In the genomic region with DNA sequence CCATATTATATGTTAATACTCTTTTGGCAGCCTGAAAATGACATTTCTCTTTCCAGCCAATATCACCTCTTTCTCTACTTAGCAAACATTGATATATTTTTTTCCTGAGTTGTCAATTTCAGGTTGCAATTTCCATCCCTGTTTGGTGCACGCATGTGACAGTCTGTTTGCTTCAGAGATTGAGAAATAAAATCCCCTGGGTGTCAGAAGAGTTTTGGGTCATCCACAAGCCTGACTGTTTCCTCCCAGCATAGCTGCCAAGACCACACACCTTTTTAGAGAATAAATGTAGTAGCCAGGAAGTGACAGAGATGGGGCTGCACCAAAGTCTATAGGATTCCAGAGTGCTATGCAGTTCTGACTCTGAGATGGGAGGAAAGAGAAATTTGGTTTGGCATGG, we compare ENCODE assay signal across 28 cellular contexts.
A peak's percentile ranks its signal among the peaks of the same experiment; 100 is the strongest.
DNase-seq lines count a peak whose midpoint lies in the region; ATAC-seq, FAIRE-seq and TF ChIP-seq lines count a peak whose summit lies in the region.
"Had no signal": no experiment of that assay in that cellular context is flagged by ENCODE, and none has a peak within 500 bp of the region (broad histone marks: within the 10 kb centered on the region; RNA-seq: fewer than 3 reads in every experiment).

No MANE protein-coding gene starts in this region.

- no peaks in the 10 kb centered on the region for H4K20me1 ChIP-seq in HepG2 (ENCODE audit: insufficient read depth, low read length)
- H4K20me1 ChIP-seq: BLaER1 had no signal

- H3K9me3 ChIP-seq in liver (ENCODE audit: control insufficient read depth in 4 of 4, low read length in 3 of 4), result no peaks in the 10 kb centered on the region
- no peaks in the 10 kb centered on the region for H3K9me3 ChIP-seq in HepG2 (ENCODE audit: low read length)
- no peaks in the 10 kb centered on the region for H3K9me3 ChIP-seq in ovary
- H3K9me3 ChIP-seq: BE2C, BLaER1 had no signal

- no peaks in the 10 kb centered on the region for H3K4me1 Mint-ChIP-seq in chondrocyte (ENCODE audit: low read depth)
- H3K4me1 Mint-ChIP-seq: CD4-positive, alpha-beta memory T cell; CD4-positive, CD25-positive, alpha-beta regulatory T cell; CD8-positive, alpha-beta memory T cell had no signal

- TF ChIP-seq RAD21 in liver (IDR thresholded peaks at IDR 0.05) (peak; percentile 4 to 26), HepG2 (CRISPR knock-in tag; IDR thresholded peaks at IDR 0.05) (no peak)

- ATAC-seq in HepG2 (no peak), left lobe of liver (peak; percentile 30)
- ATAC-seq: GM12878 had no signal

- peaks cover 5% of the 10 kb centered on the region for H3K9me3 Mint-ChIP-seq in chondrocyte (ENCODE audit: low read depth)

- no peak for TF ChIP-seq POLR2A in HepG2 (IDR thresholded peaks at IDR 0.05; ENCODE audit: insufficient read depth in 1 of 2, low read depth in 2 of 2, low read length in 2 of 2)
- TF ChIP-seq POLR2A in ovary (IDR thresholded peaks at IDR 0.05), result no peak

- H3K9ac ChIP-seq in liver (ENCODE audit: low read depth in 1 of 2, low read length in 2 of 2) (no peak overlapping the region), HepG2 (ENCODE audit: insufficient read depth, low read depth, low read length) (no peak overlapping the region)
- H3K9ac ChIP-seq: BLaER1 had no signal

- no peak overlapping the region for H3K4me3 ChIP-seq in liver (ENCODE audit: low read depth in 1 of 3, low read length in 3 of 3)
- no peak overlapping the region for H3K4me3 ChIP-seq in HepG2 (replicated peaks in 1 of 3; ENCODE audit: insufficient read depth in 1 of 3, low read depth in 2 of 3, low read length in 3 of 3)
- no peak overlapping the region for H3K4me3 ChIP-seq in ovary
- H3K4me3 ChIP-seq: BLaER1, GM12878 had no signal

- DNase-seq in HepG2 (ENCODE audit: low spot score) (no peak), NCI-H69 (lab: John Stamatoyannopoulos, UW) (peak; percentile 44), left lobe of liver (ENCODE audit: low spot score) (no peak), ovary (no peak), NCI-H1417 (lab: John Stamatoyannopoulos, UW) (no peak), chondrocyte (ENCODE audit: low spot score) (no peak)
- DNase-seq: 8988T; ACHN; BE2C; C1 segment of cervical spinal cord; CD4-positive, alpha-beta memory T cell; CD4-positive, CD25-positive, alpha-beta regulatory T cell; CD8-positive, alpha-beta memory T cell; COR-L47; DMS 273 treated with DMSO at 0.1 percent for 48 hours; DMS153; DMS53; DMS79; DND-41; EL; GDM1 had no signal

- 31% methylated on average over 1 of the region's 1 CpG for WGBS in liver
- WGBS in HepG2 (ENCODE audit: low lambda C conversion rate), result 0% methylated on average over 1 of the region's 1 CpG
- WGBS in ovary, 3 donors, result 60 to 67% (median 61%) methylated on average over 1 of the region's 1 CpG

- in situ Hi-C loops in HepG2 (cut with HindIII; ENCODE audit: extremely low pct_ligation_motif_present, low pct_unique_long_range_greater_than_20kb), result no loop called here

- peak overlapping the region in 1 of 2 donors; percentile 9 for H3K27ac ChIP-seq in liver (ENCODE audit: low read depth in 1 of 2, low read length in 2 of 2)
- no peak overlapping the region for H3K27ac ChIP-seq in HepG2 (ENCODE audit: extremely low read length, insufficient read depth, low read length)
- no peak overlapping the region for H3K27ac ChIP-seq in ovary
- H3K27ac ChIP-seq: BLaER1 had no signal

- H3K27me3 ChIP-seq in liver (ENCODE audit: control insufficient read depth in 4 of 4, insufficient read depth in 4 of 4, low read length in 3 of 4) (no peaks in the 10 kb centered on the region), HepG2 (ENCODE audit: control insufficient read depth in 1 of 2, insufficient read depth in 2 of 2, low read length in 2 of 2) (no peaks in the 10 kb centered on the region; a peak in 1 of 5 replicates), ovary (no peaks in the 10 kb centered on the region)
- H3K27me3 ChIP-seq: BE2C, BLaER1 had no signal

- H3K4me2 ChIP-seq in HepG2 (ENCODE audit: low read depth, low read length), result no peak overlapping the region
- H3K4me2 ChIP-seq: BLaER1 had no signal

- H3K4me3 Mint-ChIP-seq in chondrocyte (ENCODE audit: unreplicated experiment), result no peak overlapping the region
- H3K4me3 Mint-ChIP-seq: CD4-positive, alpha-beta memory T cell; CD4-positive, CD25-positive, alpha-beta regulatory T cell; CD8-positive, alpha-beta memory T cell had no signal

- H2AFZ ChIP-seq in HepG2 (ENCODE audit: low read length), result no peak overlapping the region

- TF ChIP-seq CTCF in liver (IDR thresholded peaks at IDR 0.05; ENCODE audit: low read depth, low read length, missing input control) (no peak), HepG2 (CRISPR knock-in tag; IDR thresholded peaks at IDR 0.05) (no peak), ovary (IDR thresholded peaks at IDR 0.05) (no peak), chondrocyte (IDR thresholded peaks at IDR 0.05) (no peak)

- CTCF ChIA-PET in HepG2 (lab: Yijun Ruan, JAX; ENCODE audit: low intra/inter-chr PET ratio, low total read pairs), result no interaction called here

- H3K27ac Mint-ChIP-seq in chondrocyte (ENCODE audit: unreplicated experiment), result no peak overlapping the region
- H3K27ac Mint-ChIP-seq: CD14-positive monocyte; CD4-positive, alpha-beta memory T cell; CD4-positive, CD25-positive, alpha-beta regulatory T cell; CD8-positive, alpha-beta memory T cell had no signal

- intact Hi-C loops in HepG2 (cut with micrococcal nuclease; ENCODE audit: unreplicated experiment), result no loop called here
- intact Hi-C loops in ovary (cut with DNase I), result no loop called here

- no peak for FAIRE-seq in HepG2 (lab: Jason Lieb, UNC)
- FAIRE-seq: A204.1, GM12878, GM12892, GM18507 had no signal

- H3K27me3 Mint-ChIP-seq in chondrocyte (ENCODE audit: low read depth), result peaks cover 35% of the 10 kb centered on the region
- H3K27me3 Mint-ChIP-seq: CD4-positive, alpha-beta memory T cell had no signal

- no peak for TF ChIP-seq EP300 in HepG2 (IDR thresholded peaks at IDR 0.05; ENCODE audit: low read depth in 2 of 2, low read length in 2 of 2)
- no peak for TF ChIP-seq EP300 in HepG2 (CRISPR knock-in tag; IDR thresholded peaks at IDR 0.05; ENCODE audit: borderline replicate concordance)
- TF ChIP-seq EP300 in ovary (IDR thresholded peaks at IDR 0.05), result no peak

- no peaks in the 10 kb centered on the region for H3K79me2 ChIP-seq in HepG2 (ENCODE audit: insufficient read depth, low read length)

- H3K36me3 ChIP-seq in liver (ENCODE audit: control insufficient read depth in 4 of 4, insufficient read depth in 3 of 4, low read depth in 1 of 4, low read length in 3 of 4), result no peaks in the 10 kb centered on the region
- no peaks in the 10 kb centered on the region for H3K36me3 ChIP-seq in HepG2 (replicated peaks in 1 of 2; ENCODE audit: control insufficient read depth in 1 of 2, insufficient read depth in 2 of 2, low read length in 2 of 2)
- no peaks in the 10 kb centered on the region for H3K36me3 ChIP-seq in ovary
- H3K36me3 ChIP-seq: BE2C, BLaER1 had no signal

- H3K36me3 Mint-ChIP-seq in chondrocyte (ENCODE audit: low read depth), result no peaks in the 10 kb centered on the region
- H3K36me3 Mint-ChIP-seq: CD4-positive, alpha-beta memory T cell; CD4-positive, CD25-positive, alpha-beta regulatory T cell; CD8-positive, alpha-beta memory T cell had no signal

- POLR2A ChIA-PET in HepG2 (lab: Yijun Ruan, JAX), result no interaction called here

- H3K4me1 ChIP-seq in liver (ENCODE audit: control insufficient read depth in 4 of 4, insufficient read depth in 4 of 4, low read length in 3 of 4), result peaks cover 10 to 48% (median 41%) of the 10 kb centered on the region in 4 donors
- H3K4me1 ChIP-seq in HepG2 (ENCODE audit: insufficient read depth, low read length), result peaks cover 7% of the 10 kb centered on the region; the same call in 1 of the 2 replicates
- H3K4me1 ChIP-seq in ovary (ENCODE audit: insufficient read depth), result no peaks in the 10 kb centered on the region
- H3K4me1 ChIP-seq: BE2C, BLaER1 had no signal

- BruUV-seq in HepG2 (replicated peaks; lab: Mats Ljungman, UMichigan), result no TSS peak

TF ChIP-seq in liver, 16 proteins besides CTCF, POLR2A, EP300 and RAD21 (continues in another document):
- TF ChIP-seq FOXA2 (IDR thresholded peaks at IDR 0.05) (no peak), NR2F2 (IDR thresholded peaks at IDR 0.05) (no peak), HNF4G (IDR thresholded peaks at IDR 0.05) (no peak), TAF1 (conservative IDR thresholded peaks at IDR 0.05) (no peak), EGR1 (IDR thresholded peaks at IDR 0.05; ENCODE audit: low read depth in 2 of 2) (peak in 1 of 2 donors; percentile 23), RXRA (IDR thresholded peaks at IDR 0.05) (peak; percentile 48 to 57)
- TF ChIP-seq, protein P1, sequence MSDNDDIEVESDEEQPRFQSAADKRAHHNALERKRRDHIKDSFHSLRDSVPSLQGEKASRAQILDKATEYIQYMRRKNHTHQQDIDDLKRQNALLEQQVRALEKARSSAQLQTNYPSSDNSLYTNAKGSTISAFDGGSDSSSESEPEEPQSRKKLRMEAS (IDR thresholded peaks at IDR 0.05), result peak; percentile 36
- TF ChIP-seq, protein P2, sequence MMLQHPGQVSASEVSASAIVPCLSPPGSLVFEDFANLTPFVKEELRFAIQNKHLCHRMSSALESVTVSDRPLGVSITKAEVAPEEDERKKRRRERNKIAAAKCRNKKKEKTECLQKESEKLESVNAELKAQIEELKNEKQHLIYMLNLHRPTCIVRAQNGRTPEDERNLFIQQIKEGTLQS (IDR thresholded peaks at IDR 0.05), result no peak

TF ChIP-seq in HepG2, 621 proteins besides CTCF, POLR2A, EP300 and RAD21 (continues in another document):
- TF ChIP-seq, protein P3, sequence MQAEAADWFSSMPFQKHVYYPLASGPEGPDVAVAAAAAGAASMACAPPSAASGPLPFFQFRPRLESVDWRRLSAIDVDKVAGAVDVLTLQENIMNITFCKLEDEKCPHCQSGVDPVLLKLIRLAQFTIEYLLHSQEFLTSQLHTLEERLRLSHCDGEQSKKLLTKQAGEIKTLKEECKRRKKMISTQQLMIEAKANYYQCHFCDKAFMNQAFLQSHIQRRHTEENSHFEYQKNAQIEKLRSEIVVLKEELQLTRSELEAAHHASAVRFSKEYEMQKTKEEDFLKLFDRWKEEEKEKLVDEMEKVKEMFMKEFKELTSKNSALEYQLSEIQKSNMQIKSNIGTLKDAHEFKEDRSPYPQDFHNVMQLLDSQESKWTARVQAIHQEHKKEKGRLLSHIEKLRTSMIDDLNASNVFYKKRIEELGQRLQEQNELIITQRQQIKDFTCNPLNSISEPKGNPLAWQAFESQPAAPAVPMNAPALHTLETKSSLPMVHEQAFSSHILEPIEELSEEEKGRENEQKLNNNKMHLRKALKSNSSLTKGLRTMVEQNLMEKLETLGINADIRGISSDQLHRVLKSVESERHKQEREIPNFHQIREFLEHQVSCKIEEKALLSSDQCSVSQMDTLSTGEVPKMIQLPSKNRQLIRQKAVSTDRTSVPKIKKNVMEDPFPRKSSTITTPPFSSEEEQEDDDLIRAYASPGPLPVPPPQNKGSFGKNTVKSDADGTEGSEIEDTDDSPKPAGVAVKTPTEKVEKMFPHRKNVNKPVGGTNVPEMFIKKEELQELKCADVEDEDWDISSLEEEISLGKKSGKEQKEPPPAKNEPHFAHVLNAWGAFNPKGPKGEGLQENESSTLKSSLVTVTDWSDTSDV (CRISPR knock-in tag; IDR thresholded peaks at IDR 0.05), result no peak
- TF ChIP-seq ZNF777 (CRISPR knock-in tag; IDR thresholded peaks at IDR 0.05) (no peak), NFIC (IDR thresholded peaks at IDR 0.05; ENCODE audit: low read length) (no peak), HHEX (CRISPR knock-in tag; IDR thresholded peaks at IDR 0.05) (no peak)
